8 cellular contexts compared by ENCODE assay signal in the genomic region with DNA sequence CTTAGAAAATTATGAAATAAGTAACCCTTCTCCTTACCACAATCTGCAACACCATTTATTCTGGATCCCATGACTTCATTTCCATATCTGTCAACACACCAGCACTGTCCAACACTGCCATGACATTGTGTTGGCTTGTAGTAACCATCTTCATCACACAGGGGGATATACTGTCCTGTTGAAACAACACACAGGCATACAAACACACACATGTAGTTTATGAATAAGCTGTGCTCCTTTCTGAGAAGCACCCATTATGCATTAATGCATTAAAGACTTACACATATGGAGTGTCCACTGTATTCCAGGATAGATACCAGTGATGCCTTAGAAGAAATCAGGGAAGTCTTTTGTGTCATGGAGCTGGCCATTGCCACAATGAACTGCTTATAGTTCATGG.
"Had no signal": no experiment of that assay in that cellular context is flagged by ENCODE, and none has a peak within 500 bp of the region (broad histone marks: within the 10 kb centered on the region; RNA-seq: fewer than 3 reads in every experiment).

No MANE protein-coding gene starts in this region.

- FAIRE-seq: G401.6, GM12878, GM12891, GM12892, GM18507, GM19239 had no signal

- ATAC-seq: GM12878 had no signal

- DNase-seq: GDM1, GF-D8 had no signal

- H3K4me3 ChIP-seq: GM12878 had no signal
